Comparison of ENCODE assay signal across 1 cellular context in genomic region chr7:65239707-65240352, GRCh38.
TF ChIP-seq lines count a peak whose summit lies in the region.

No MANE protein-coding gene starts in this region.

TF ChIP-seq in HepG2, 621 proteins besides CTCF, POLR2A, EP300 and RAD21 (continued from another document and continues in another):
- TF ChIP-seq, protein P1, sequence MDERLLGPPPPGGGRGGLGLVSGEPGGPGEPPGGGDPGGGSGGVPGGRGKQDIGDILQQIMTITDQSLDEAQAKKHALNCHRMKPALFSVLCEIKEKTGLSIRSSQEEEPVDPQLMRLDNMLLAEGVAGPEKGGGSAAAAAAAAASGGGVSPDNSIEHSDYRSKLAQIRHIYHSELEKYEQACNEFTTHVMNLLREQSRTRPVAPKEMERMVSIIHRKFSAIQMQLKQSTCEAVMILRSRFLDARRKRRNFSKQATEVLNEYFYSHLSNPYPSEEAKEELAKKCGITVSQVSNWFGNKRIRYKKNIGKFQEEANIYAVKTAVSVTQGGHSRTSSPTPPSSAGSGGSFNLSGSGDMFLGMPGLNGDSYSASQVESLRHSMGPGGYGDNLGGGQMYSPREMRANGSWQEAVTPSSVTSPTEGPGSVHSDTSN (CRISPR knock-in tag; IDR thresholded peaks at IDR 0.05), result no peak
- TF ChIP-seq RFX3 (CRISPR knock-in tag; IDR thresholded peaks at IDR 0.05), result no peak
- TF ChIP-seq ZNF354B (CRISPR knock-in tag; IDR thresholded peaks at IDR 0.05), result no peak
- TF ChIP-seq KLF16 (CRISPR knock-in tag; IDR thresholded peaks at IDR 0.05), result no peak
- TF ChIP-seq ZNF446 (CRISPR knock-in tag; IDR thresholded peaks at IDR 0.05), result no peak
- no peak for TF ChIP-seq ZNF101 (CRISPR knock-in tag; IDR thresholded peaks at IDR 0.05; ENCODE audit: borderline replicate concordance, low read depth)
- TF ChIP-seq, protein P2, sequence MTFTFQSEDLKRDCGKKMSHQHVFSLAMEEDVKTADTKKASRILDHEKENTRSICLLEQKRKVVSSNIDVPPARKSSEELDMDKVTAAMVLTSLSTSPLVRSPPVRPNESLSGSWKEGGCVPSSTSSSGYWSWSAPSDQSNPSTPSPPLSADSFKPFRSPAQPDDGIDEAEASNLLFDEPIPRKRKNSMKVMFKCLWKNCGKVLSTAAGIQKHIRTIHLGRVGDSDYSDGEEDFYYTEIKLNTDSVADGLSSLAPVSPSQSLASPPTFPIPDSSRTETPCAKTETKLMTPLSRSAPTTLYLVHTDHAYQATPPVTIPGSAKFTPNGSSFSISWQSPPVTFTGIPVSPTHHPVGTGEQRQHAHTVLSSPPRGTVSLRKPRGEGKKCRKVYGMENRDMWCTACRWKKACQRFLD (CRISPR knock-in tag; IDR thresholded peaks at IDR 0.05; ENCODE audit: borderline replicate concordance), result no peak
- TF ChIP-seq ZMAT5 (CRISPR knock-in tag; IDR thresholded peaks at IDR 0.05; ENCODE audit: borderline replicate concordance, low read depth), result no peak
- no peak for TF ChIP-seq ZNF766 (CRISPR knock-in tag; IDR thresholded peaks at IDR 0.05; ENCODE audit: borderline replicate concordance)
- TF ChIP-seq TEAD3 (CRISPR knock-in tag; optimal IDR thresholded peaks at IDR 0.05; ENCODE audit: borderline replicate concordance), result no peak
- TF ChIP-seq ZFYVE20 (CRISPR knock-in tag; IDR thresholded peaks at IDR 0.05; ENCODE audit: borderline replicate concordance, low read depth), result no peak
- TF ChIP-seq, protein P3, sequence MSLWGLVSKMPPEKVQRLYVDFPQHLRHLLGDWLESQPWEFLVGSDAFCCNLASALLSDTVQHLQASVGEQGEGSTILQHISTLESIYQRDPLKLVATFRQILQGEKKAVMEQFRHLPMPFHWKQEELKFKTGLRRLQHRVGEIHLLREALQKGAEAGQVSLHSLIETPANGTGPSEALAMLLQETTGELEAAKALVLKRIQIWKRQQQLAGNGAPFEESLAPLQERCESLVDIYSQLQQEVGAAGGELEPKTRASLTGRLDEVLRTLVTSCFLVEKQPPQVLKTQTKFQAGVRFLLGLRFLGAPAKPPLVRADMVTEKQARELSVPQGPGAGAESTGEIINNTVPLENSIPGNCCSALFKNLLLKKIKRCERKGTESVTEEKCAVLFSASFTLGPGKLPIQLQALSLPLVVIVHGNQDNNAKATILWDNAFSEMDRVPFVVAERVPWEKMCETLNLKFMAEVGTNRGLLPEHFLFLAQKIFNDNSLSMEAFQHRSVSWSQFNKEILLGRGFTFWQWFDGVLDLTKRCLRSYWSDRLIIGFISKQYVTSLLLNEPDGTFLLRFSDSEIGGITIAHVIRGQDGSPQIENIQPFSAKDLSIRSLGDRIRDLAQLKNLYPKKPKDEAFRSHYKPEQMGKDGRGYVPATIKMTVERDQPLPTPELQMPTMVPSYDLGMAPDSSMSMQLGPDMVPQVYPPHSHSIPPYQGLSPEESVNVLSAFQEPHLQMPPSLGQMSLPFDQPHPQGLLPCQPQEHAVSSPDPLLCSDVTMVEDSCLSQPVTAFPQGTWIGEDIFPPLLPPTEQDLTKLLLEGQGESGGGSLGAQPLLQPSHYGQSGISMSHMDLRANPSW (CRISPR knock-in tag; IDR thresholded peaks at IDR 0.05; ENCODE audit: borderline replicate concordance), result no peak
- no peak for TF ChIP-seq FOXJ3 (CRISPR knock-in tag; IDR thresholded peaks at IDR 0.05; ENCODE audit: borderline replicate concordance)
- TF ChIP-seq ZNF749 (CRISPR knock-in tag; IDR thresholded peaks at IDR 0.05; ENCODE audit: borderline replicate concordance), result no peak
- peak; percentile 65; the same call in 1 of the 2 replicates for TF ChIP-seq KDM5B (CRISPR knock-in tag; IDR thresholded peaks at IDR 0.05; ENCODE audit: borderline replicate concordance)
- TF ChIP-seq WIZ (CRISPR knock-in tag; IDR thresholded peaks at IDR 0.05), result no peak
- TF ChIP-seq, protein P4, sequence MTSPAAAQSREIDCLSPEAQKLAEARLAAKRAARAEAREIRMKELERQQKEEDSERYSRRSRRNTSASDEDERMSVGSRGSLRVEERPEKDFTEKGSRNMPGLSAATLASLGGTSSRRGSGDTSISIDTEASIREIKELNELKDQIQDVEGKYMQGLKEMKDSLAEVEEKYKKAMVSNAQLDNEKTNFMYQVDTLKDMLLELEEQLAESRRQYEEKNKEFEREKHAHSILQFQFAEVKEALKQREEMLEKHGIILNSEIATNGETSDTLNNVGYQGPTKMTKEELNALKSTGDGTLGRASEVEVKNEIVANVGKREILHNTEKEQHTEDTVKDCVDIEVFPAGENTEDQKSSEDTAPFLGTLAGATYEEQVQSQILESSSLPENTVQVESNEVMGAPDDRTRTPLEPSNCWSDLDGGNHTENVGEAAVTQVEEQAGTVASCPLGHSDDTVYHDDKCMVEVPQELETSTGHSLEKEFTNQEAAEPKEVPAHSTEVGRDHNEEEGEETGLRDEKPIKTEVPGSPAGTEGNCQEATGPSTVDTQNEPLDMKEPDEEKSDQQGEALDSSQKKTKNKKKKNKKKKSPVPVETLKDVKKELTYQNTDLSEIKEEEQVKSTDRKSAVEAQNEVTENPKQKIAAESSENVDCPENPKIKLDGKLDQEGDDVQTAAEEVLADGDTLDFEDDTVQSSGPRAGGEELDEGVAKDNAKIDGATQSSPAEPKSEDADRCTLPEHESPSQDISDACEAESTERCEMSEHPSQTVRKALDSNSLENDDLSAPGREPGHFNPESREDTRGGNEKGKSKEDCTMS (CRISPR knock-in tag; conservative IDR thresholded peaks at IDR 0.05), result no peak
- no peak; the same call in 1 of the 2 replicates for TF ChIP-seq HNRNPL (IDR thresholded peaks at IDR 0.05; ENCODE audit: low read depth, low read length)
- TF ChIP-seq ZNF121 (CRISPR knock-in tag; IDR thresholded peaks at IDR 0.05), result no peak
- no peak for TF ChIP-seq ZNF841 (CRISPR knock-in tag; IDR thresholded peaks at IDR 0.05; ENCODE audit: borderline replicate concordance)
- TF ChIP-seq, protein P5, sequence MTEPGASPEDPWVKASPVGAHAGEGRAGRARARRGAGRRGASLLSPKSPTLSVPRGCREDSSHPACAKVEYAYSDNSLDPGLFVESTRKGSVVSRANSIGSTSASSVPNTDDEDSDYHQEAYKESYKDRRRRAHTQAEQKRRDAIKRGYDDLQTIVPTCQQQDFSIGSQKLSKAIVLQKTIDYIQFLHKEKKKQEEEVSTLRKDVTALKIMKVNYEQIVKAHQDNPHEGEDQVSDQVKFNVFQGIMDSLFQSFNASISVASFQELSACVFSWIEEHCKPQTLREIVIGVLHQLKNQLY (CRISPR knock-in tag; IDR thresholded peaks at IDR 0.05), result no peak
- no peak for TF ChIP-seq CCAR2 (optimal IDR thresholded peaks at IDR 0.05; ENCODE audit: low read depth, low read length)
- no peak for TF ChIP-seq CREB1 (IDR thresholded peaks at IDR 0.05)
- TF ChIP-seq CREB1 (CRISPR knock-in tag; IDR thresholded peaks at IDR 0.05), result no peak
- no peak for TF ChIP-seq GPBP1L1 (CRISPR knock-in tag; IDR thresholded peaks at IDR 0.05)
- TF ChIP-seq, protein P6, sequence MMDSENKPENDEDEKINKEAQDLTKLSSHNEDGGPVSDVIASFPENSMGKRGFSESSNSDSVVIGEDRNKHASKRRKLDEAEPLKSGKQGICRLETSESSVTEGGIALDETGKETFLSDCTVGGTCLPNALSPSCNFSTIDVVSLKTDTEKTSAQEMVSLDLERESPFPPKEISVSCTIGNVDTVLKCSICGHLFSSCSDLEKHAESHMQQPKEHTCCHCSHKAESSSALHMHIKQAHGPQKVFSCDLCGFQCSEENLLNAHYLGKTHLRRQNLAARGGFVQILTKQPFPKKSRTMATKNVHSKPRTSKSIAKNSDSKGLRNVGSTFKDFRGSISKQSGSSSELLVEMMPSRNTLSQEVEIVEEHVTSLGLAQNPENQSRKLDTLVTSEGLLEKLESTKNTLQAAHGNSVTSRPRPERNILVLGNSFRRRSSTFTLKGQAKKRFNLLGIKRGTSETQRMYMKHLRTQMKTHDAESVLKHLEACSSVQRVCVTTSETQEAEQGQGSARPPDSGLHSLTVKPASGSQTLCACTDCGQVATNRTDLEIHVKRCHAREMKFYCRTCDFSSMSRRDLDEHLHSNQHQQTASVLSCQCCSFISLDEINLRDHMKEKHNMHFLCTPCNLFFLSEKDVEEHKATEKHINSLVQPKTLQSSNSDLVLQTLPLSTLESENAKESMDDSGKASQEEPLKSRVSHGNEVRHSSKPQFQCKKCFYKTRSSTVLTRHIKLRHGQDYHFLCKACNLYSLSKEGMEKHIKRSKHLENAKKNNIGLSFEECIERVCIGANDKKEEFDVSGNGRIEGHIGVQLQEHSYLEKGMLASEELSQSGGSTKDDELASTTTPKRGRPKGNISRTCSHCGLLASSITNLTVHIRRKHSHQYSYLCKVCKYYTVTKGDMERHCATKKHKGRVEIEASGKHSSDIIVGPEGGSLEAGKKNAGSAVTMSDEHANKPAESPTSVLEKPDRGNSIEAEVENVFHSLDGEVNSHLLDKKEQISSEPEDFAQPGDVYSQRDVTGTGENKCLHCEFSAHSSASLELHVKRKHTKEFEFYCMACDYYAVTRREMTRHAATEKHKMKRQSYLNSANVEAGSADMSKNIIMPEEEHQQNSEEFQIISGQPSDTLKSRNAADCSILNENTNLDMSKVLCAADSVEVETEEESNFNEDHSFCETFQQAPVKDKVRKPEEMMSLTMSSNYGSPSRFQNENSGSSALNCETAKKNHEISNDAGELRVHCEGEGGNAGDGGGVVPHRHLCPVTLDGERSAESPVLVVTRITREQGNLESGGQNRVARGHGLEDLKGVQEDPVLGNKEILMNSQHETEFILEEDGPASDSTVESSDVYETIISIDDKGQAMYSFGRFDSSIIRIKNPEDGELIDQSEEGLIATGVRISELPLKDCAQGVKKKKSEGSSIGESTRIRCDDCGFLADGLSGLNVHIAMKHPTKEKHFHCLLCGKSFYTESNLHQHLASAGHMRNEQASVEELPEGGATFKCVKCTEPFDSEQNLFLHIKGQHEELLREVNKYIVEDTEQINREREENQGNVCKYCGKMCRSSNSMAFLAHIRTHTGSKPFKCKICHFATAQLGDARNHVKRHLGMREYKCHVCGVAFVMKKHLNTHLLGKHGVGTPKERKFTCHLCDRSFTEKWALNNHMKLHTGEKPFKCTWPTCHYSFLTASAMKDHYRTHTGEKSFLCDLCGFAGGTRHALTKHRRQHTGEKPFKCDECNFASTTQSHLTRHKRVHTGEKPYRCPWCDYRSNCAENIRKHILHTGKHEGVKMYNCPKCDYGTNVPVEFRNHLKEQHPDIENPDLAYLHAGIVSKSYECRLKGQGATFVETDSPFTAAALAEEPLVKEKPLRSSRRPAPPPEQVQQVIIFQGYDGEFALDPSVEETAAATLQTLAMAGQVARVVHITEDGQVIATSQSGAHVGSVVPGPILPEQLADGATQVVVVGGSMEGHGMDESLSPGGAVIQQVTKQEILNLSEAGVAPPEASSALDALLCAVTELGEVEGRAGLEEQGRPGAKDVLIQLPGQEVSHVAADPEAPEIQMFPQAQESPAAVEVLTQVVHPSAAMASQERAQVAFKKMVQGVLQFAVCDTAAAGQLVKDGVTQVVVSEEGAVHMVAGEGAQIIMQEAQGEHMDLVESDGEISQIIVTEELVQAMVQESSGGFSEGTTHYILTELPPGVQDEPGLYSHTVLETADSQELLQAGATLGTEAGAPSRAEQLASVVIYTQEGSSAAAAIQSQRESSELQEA (CRISPR knock-in tag; IDR thresholded peaks at IDR 0.05; ENCODE audit: not compliant biosample characterization), result peak; percentile 47
- TF ChIP-seq MEIS2 (CRISPR knock-in tag; IDR thresholded peaks at IDR 0.05), result no peak
- TF ChIP-seq, protein P7, sequence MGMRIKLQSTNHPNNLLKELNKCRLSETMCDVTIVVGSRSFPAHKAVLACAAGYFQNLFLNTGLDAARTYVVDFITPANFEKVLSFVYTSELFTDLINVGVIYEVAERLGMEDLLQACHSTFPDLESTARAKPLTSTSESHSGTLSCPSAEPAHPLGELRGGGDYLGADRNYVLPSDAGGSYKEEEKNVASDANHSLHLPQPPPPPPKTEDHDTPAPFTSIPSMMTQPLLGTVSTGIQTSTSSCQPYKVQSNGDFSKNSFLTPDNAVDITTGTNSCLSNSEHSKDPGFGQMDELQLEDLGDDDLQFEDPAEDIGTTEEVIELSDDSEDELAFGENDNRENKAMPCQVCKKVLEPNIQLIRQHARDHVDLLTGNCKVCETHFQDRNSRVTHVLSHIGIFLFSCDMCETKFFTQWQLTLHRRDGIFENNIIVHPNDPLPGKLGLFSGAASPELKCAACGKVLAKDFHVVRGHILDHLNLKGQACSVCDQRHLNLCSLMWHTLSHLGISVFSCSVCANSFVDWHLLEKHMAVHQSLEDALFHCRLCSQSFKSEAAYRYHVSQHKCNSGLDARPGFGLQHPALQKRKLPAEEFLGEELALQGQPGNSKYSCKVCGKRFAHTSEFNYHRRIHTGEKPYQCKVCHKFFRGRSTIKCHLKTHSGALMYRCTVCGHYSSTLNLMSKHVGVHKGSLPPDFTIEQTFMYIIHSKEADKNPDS (CRISPR knock-in tag; IDR thresholded peaks at IDR 0.05), result no peak
- TF ChIP-seq RBM39 (IDR thresholded peaks at IDR 0.05; ENCODE audit: low read depth, low read length, poor library complexity, severe bottlenecking), result peak; percentile 13
